ENCODE assay signal across 8 cellular contexts in the genomic region with DNA sequence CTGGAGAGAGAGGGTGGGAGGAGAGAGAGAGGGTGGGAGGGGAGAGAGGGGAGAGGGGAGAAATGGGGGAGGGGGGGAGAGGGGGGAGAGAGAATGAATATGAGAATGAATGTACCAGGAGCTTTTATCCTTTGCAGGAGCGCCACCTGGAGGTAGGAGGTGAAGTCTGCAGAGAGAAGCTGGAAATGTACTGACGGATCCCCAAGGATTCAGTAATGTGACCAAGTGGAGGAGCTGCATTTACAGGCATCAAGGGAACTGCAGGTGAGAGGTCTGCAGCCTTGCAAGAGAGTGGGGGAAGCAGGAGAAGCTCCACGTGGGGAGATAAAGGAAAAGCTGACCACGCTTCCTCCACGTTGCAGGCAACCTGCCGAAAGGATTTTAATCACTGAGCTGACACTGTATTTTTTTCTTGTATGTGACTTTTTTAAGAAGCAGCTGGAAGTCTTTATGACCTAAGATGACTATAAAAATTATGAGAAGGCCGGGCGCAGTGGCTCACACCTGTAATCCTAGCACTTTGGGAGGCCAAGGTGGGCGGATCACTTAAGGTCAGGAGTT. TPM values are rescaled to one million over a fixed set of nuclear protein-coding genes. Genes with fewer than 3 reads are reported as not detected.
DNase-seq lines count a peak whose midpoint lies in the region; ATAC-seq and TF ChIP-seq lines count a peak whose summit lies in the region.

No MANE protein-coding gene starts in this region.

- DNase-seq in SIG-M5 treated with dmso at 0.1 percent for 504 hours (lab: John Stamatoyannopoulos, UW; ENCODE audit: unreplicated experiment) = peak; percentile 30
- DNase-seq in SIG-M5 (lab: John Stamatoyannopoulos, UW) = no peak
- peak; percentile 42 for DNase-seq in NCI-H2171 treated with DMSO at 0.1 percent for 48 hours (lab: John Stamatoyannopoulos, UW)
- peak; percentile 65 for DNase-seq in activated CD4-positive, alpha-beta memory T cell treated with anti-CD3 and anti-CD28 coated beads, Interleukin-2, amount 10 ng/mL, durations not matched to agents 7 days and 5 days
- peak; percentile 92 for DNase-seq in endodermal cell
- DNase-seq in natural killer cell treated with Interleukin-12 subunit alpha and Interleukin-12 subunit beta and Interleukin-15 and Interleukin-18, amount 100 ng/mL, for 72 hours (ENCODE audit: low spot score) = peak; percentile 63
- no peak for DNase-seq in suprapubic skin (ENCODE audit: low spot score in 2 of 2)

- H3K9me3 Mint-ChIP-seq in activated CD4-positive, alpha-beta memory T cell treated with anti-CD3 and anti-CD28 coated beads, Interleukin-2, amount 10 ng/mL, durations not matched to agents 7 days and 5 days = no peaks in the 10 kb centered on the region
- H3K9me3 Mint-ChIP-seq in endodermal cell = no peaks in the 10 kb centered on the region
- H3K9me3 Mint-ChIP-seq in natural killer cell treated with Interleukin-12 subunit alpha and Interleukin-12 subunit beta and Interleukin-15 and Interleukin-18, amount 100 ng/mL, for 72 hours = no peaks in the 10 kb centered on the region

- H3K27me3 ChIP-seq in endodermal cell (ENCODE audit: control insufficient read depth, insufficient read depth, low read length, poor library complexity, severe bottlenecking) = no peaks in the 10 kb centered on the region
- peaks cover 25% of the 10 kb centered on the region for H3K27me3 ChIP-seq in suprapubic skin

- POLR2A ChIA-PET in activated CD4-positive, alpha-beta memory T cell treated with anti-CD3 and anti-CD28 coated beads, Interleukin-2, amount 10 ng/mL, durations not matched to agents 7 days and 5 days (lab: Charles Lee) = interaction anchor here (0.5 to 1.1 kb wide), 2 partner anchors 9 to 144 kb away, joined by 3 read pairs; no protein-coding TSS in a partner anchor

- H3K36me3 ChIP-seq in endodermal cell (ENCODE audit: control insufficient read depth, insufficient read depth, low read length) (no peaks in the 10 kb centered on the region), suprapubic skin (no peaks in the 10 kb centered on the region)

- H3K4me3 Mint-ChIP-seq in activated CD4-positive, alpha-beta memory T cell treated with anti-CD3 and anti-CD28 coated beads, Interleukin-2, amount 10 ng/mL, durations not matched to agents 7 days and 5 days = no peak overlapping the region
- H3K4me3 Mint-ChIP-seq in endodermal cell = no peak overlapping the region
- H3K4me3 Mint-ChIP-seq in natural killer cell treated with Interleukin-12 subunit alpha and Interleukin-12 subunit beta and Interleukin-15 and Interleukin-18, amount 100 ng/mL, for 72 hours = no peak overlapping the region

- ATAC-seq in natural killer cell treated with Interleukin-12 subunit alpha and Interleukin-12 subunit beta and Interleukin-15 and Interleukin-18, amount 100 ng/mL, for 72 hours = no peak
- no peak for ATAC-seq in HG03469 (IDR thresholded peaks at IDR 0.05; ENCODE audit: unreplicated experiment)

- peak; percentile 78 for TF ChIP-seq CTCF in endodermal cell (conservative IDR thresholded peaks at IDR 0.05)
- TF ChIP-seq CTCF in suprapubic skin (IDR thresholded peaks at IDR 0.05) = peak; percentile 4 to 66

- no peak overlapping the region for H3K27ac ChIP-seq in endodermal cell (ENCODE audit: low read depth, low read length)
- H3K27ac ChIP-seq in suprapubic skin = no peak overlapping the region

- H3K4me3 ChIP-seq in endodermal cell (ENCODE audit: low read length) = no peak overlapping the region
- H3K4me3 ChIP-seq in suprapubic skin = no peak overlapping the region

- TF ChIP-seq EP300 in suprapubic skin (IDR thresholded peaks at IDR 0.05) = no peak

- H3K36me3 Mint-ChIP-seq in activated CD4-positive, alpha-beta memory T cell treated with anti-CD3 and anti-CD28 coated beads, Interleukin-2, amount 10 ng/mL, durations not matched to agents 7 days and 5 days (ENCODE audit: low read depth) = no peaks in the 10 kb centered on the region
- no peaks in the 10 kb centered on the region for H3K36me3 Mint-ChIP-seq in endodermal cell (ENCODE audit: low read depth)
- H3K36me3 Mint-ChIP-seq in natural killer cell treated with Interleukin-12 subunit alpha and Interleukin-12 subunit beta and Interleukin-15 and Interleukin-18, amount 100 ng/mL, for 72 hours = no peaks in the 10 kb centered on the region

- H3K9me3 ChIP-seq in endodermal cell (ENCODE audit: control insufficient read depth, low read length) = no peaks in the 10 kb centered on the region
- H3K9me3 ChIP-seq in suprapubic skin = no peaks in the 10 kb centered on the region

- WGBS in endodermal cell (ENCODE audit: insufficient coverage in 1 of 2, insufficient read length in 1 of 2), 2 experiments = 65 to 68% methylated on average over 8 to 9 of the region's 9 CpGs
- 33% methylated on average over 9 of the region's 9 CpGs for WGBS in suprapubic skin

- H3K4me1 ChIP-seq in endodermal cell (ENCODE audit: control insufficient read depth, insufficient read depth, low read length) (no peaks in the 10 kb centered on the region), suprapubic skin (no peaks in the 10 kb centered on the region)

- H3K4me1 Mint-ChIP-seq in activated CD4-positive, alpha-beta memory T cell treated with anti-CD3 and anti-CD28 coated beads, Interleukin-2, amount 10 ng/mL, durations not matched to agents 7 days and 5 days = no peaks in the 10 kb centered on the region
- H3K4me1 Mint-ChIP-seq in endodermal cell = peaks cover 18% of the 10 kb centered on the region
- peaks cover 2 to 4% of the 10 kb centered on the region in 2 donors for H3K4me1 Mint-ChIP-seq in natural killer cell treated with Interleukin-12 subunit alpha and Interleukin-12 subunit beta and Interleukin-15 and Interleukin-18, amount 100 ng/mL, for 72 hours (ENCODE audit: low read depth in 2 of 2)

- H3K9ac ChIP-seq in endodermal cell (ENCODE audit: extremely low read depth, low read length, poor library complexity, severe bottlenecking) = no peak overlapping the region

- H3K27ac Mint-ChIP-seq in activated CD4-positive, alpha-beta memory T cell treated with anti-CD3 and anti-CD28 coated beads, Interleukin-2, amount 10 ng/mL, durations not matched to agents 7 days and 5 days = no peak overlapping the region
- H3K27ac Mint-ChIP-seq in endodermal cell = no peak overlapping the region
- no peak overlapping the region for H3K27ac Mint-ChIP-seq in natural killer cell treated with Interleukin-12 subunit alpha and Interleukin-12 subunit beta and Interleukin-15 and Interleukin-18, amount 100 ng/mL, for 72 hours

- TF ChIP-seq POLR2A in suprapubic skin (IDR thresholded peaks at IDR 0.05) = no peak

- peaks cover 17% of the 10 kb centered on the region for H3K27me3 Mint-ChIP-seq in activated CD4-positive, alpha-beta memory T cell treated with anti-CD3 and anti-CD28 coated beads, Interleukin-2, amount 10 ng/mL, durations not matched to agents 7 days and 5 days
- H3K27me3 Mint-ChIP-seq in endodermal cell (ENCODE audit: insufficient read depth) = no peaks in the 10 kb centered on the region
- peaks cover 19 to 26% of the 10 kb centered on the region in 2 donors for H3K27me3 Mint-ChIP-seq in natural killer cell treated with Interleukin-12 subunit alpha and Interleukin-12 subunit beta and Interleukin-15 and Interleukin-18, amount 100 ng/mL, for 72 hours

- CTCF ChIA-PET in activated CD4-positive, alpha-beta memory T cell treated with anti-CD3 and anti-CD28 coated beads, Interleukin-2, amount 10 ng/mL, durations not matched to agents 7 days and 5 days (lab: Charles Lee) = interaction anchor here (0.7 to 2.5 kb wide), 24 partner anchors 9 to 409 kb away, joined by 3 to 25 read pairs (median 4); a partner anchor contains a TSS

RNA-seq across cellular contexts. Expression of a gene that starts 33.7 kb away (rescaled TPM):
- total RNA-seq in activated CD4-positive, alpha-beta memory T cell treated with anti-CD3 and anti-CD28 coated beads, Interleukin-2, amount 10 ng/mL, durations not matched to agents 7 days and 5 days = not detected
- total RNA-seq in endodermal cell = not detected
- polyA plus RNA-seq in endodermal cell (2013, experiment 1 of 2) = not detected
- not detected for polyA plus RNA-seq in endodermal cell (2013, experiment 2 of 2)
- total RNA-seq in natural killer cell treated with Interleukin-12 subunit alpha and Interleukin-12 subunit beta and Interleukin-15 and Interleukin-18, amount 100 ng/mL, for 72 hours = not detected
- total RNA-seq in suprapubic skin = not detected

RNA-seq across cellular contexts. Expression of a gene that starts 38.6 kb away (rescaled TPM):
- not detected for total RNA-seq in activated CD4-positive, alpha-beta memory T cell treated with anti-CD3 and anti-CD28 coated beads, Interleukin-2, amount 10 ng/mL, durations not matched to agents 7 days and 5 days
- total RNA-seq in endodermal cell = 1 to 10 TPM in 1 of 2 donors, under 1 TPM in 1; 0.92 to 1.8 TPM
- polyA plus RNA-seq in endodermal cell (2013, experiment 1 of 2) = 1.6 TPM
- 1.5 TPM for polyA plus RNA-seq in endodermal cell (2013, experiment 2 of 2)
- under 1 TPM in 1 of 2 donors, not detected in 1; 0.53 TPM for total RNA-seq in natural killer cell treated with Interleukin-12 subunit alpha and Interleukin-12 subunit beta and Interleukin-15 and Interleukin-18, amount 100 ng/mL, for 72 hours
- total RNA-seq in suprapubic skin = not detected

RNA-seq across cellular contexts. Expression of a gene that starts 51.2 kb away (rescaled TPM):
- total RNA-seq in activated CD4-positive, alpha-beta memory T cell treated with anti-CD3 and anti-CD28 coated beads, Interleukin-2, amount 10 ng/mL, durations not matched to agents 7 days and 5 days = not detected
- not detected for total RNA-seq in endodermal cell
- polyA plus RNA-seq in endodermal cell (2013, experiment 1 of 2) = not detected
- polyA plus RNA-seq in endodermal cell (2013, experiment 2 of 2) = not detected
- not detected for total RNA-seq in natural killer cell treated with Interleukin-12 subunit alpha and Interleukin-12 subunit beta and Interleukin-15 and Interleukin-18, amount 100 ng/mL, for 72 hours
- not detected for total RNA-seq in suprapubic skin

Comparison
In these comparisons a context has a peak if more than half of its experiments do, and no peak if none do; other contexts are left out.
1. DNase-seq: peak in SIG-M5 treated with dmso at 0.1 percent for 504 hours (single experiment), NCI-H2171 treated with DMSO at 0.1 percent for 48 hours (single experiment), activated CD4-positive, alpha-beta memory T cell treated with anti-CD3 and anti-CD28 coated beads, Interleukin-2, amount 10 ng/mL, durations not matched to agents 7 days and 5 days (single experiment), endodermal cell (single experiment) and natural killer cell treated with Interleukin-12 subunit alpha and Interleukin-12 subunit beta and Interleukin-15 and Interleukin-18, amount 100 ng/mL, for 72 hours (single experiment); none in SIG-M5 (single experiment) and suprapubic skin (0 of 2).